In genomic region chr15:61910839-61911369, GRCh38 we compare ENCODE assay signal across 23 cellular contexts.
DNase-seq lines count a peak whose midpoint lies in the region; ATAC-seq, FAIRE-seq and TF ChIP-seq lines count a peak whose summit lies in the region.
"Had no signal": no experiment of that assay in that cellular context is flagged by ENCODE, and none has a peak within 500 bp of the region (broad histone marks: within the 10 kb centered on the region; RNA-seq: fewer than 3 reads in every experiment).

No MANE protein-coding gene starts in this region.

- CTCF ChIA-PET in activated B cell treated with CpG ODN at 0.5 μM for 24 hours (lab: Charles Lee), result no interaction called here

- no peak for FAIRE-seq in D721Med (lab: Jason Lieb, UNC)
- FAIRE-seq: GM12891, HepG2 had no signal

- H3K27ac Mint-ChIP-seq in activated naive CD8-positive, alpha-beta T cell treated with anti-CD3 and anti-CD28 coated beads, Interleukin-2, amount 50 U/mL, for 24 hours, result peak overlapping the region; percentile 37
- H3K27ac Mint-ChIP-seq in activated naive CD8-positive, alpha-beta T cell treated with anti-CD3 and anti-CD28 coated beads for 36 hours, result no peak overlapping the region
- peak overlapping the region; percentile 22 for H3K27ac Mint-ChIP-seq in activated B cell treated with CpG ODN at 0.5 μM for 24 hours
- H3K27ac Mint-ChIP-seq: CD4-positive, CD25-positive, alpha-beta regulatory T cell; H9 had no signal

- TF ChIP-seq CTCF in activated B cell treated with CpG ODN at 0.5 μM for 24 hours (IDR thresholded peaks at IDR 0.05), result no peak
- no peak for TF ChIP-seq CTCF in D721Med (IDR thresholded peaks at IDR 0.05; ENCODE audit: insufficient read depth, missing control alignments)

- H3K4me3 Mint-ChIP-seq in activated naive CD8-positive, alpha-beta T cell treated with anti-CD3 and anti-CD28 coated beads, Interleukin-2, amount 50 U/mL, for 24 hours, result no peak overlapping the region
- no peak overlapping the region for H3K4me3 Mint-ChIP-seq in activated naive CD8-positive, alpha-beta T cell treated with anti-CD3 and anti-CD28 coated beads for 36 hours
- H3K4me3 Mint-ChIP-seq in activated B cell treated with CpG ODN at 0.5 μM for 24 hours, result no peak overlapping the region
- H3K4me3 Mint-ChIP-seq: CD4-positive, CD25-positive, alpha-beta regulatory T cell; H9 had no signal

- no peak for DNase-seq in activated naive CD8-positive, alpha-beta T cell treated with anti-CD3 and anti-CD28 coated beads, Interleukin-2, amount 50 U/mL, for 24 hours
- DNase-seq in activated naive CD8-positive, alpha-beta T cell treated with anti-CD3 and anti-CD28 coated beads for 36 hours, result no peak
- DNase-seq in activated B cell treated with CpG ODN at 0.5 μM for 24 hours (no peak), fibroblast of peridontal ligament (ENCODE audit: extremely low read depth) (peak; percentile 63), smooth muscle cell of the brain vasculature (ENCODE audit: low read depth, low spot score) (peak; percentile 0), COR-L47 (lab: John Stamatoyannopoulos, UW) (no peak), NCI-H446 treated with DMSO at 0.1 percent for 48 hours (lab: John Stamatoyannopoulos, UW) (no peak), D721Med (ENCODE audit: insufficient read length, low spot score) (no peak)
- DNase-seq: Caco-2; CD4-positive, CD25-positive, alpha-beta regulatory T cell; DND-41; H9; KBM-7; MM.1S; NCI-H1048; NCI-H146; NCI-H2029; NCI-H2227 treated with DMSO at 0.1 percent for 48 hours; NCI-H524; NCI-H774; OCI-M1 had no signal

- no peaks in the 10 kb centered on the region for H3K4me1 Mint-ChIP-seq in activated naive CD8-positive, alpha-beta T cell treated with anti-CD3 and anti-CD28 coated beads, Interleukin-2, amount 50 U/mL, for 24 hours
- H3K4me1 Mint-ChIP-seq in activated naive CD8-positive, alpha-beta T cell treated with anti-CD3 and anti-CD28 coated beads for 36 hours, result no peaks in the 10 kb centered on the region
- H3K4me1 Mint-ChIP-seq in activated B cell treated with CpG ODN at 0.5 μM for 24 hours, result no peaks in the 10 kb centered on the region
- H3K4me1 Mint-ChIP-seq: H9 had no signal

- H3K27me3 Mint-ChIP-seq in activated naive CD8-positive, alpha-beta T cell treated with anti-CD3 and anti-CD28 coated beads, Interleukin-2, amount 50 U/mL, for 24 hours, result no peaks in the 10 kb centered on the region
- no peaks in the 10 kb centered on the region for H3K27me3 Mint-ChIP-seq in activated naive CD8-positive, alpha-beta T cell treated with anti-CD3 and anti-CD28 coated beads for 36 hours
- no peaks in the 10 kb centered on the region for H3K27me3 Mint-ChIP-seq in activated B cell treated with CpG ODN at 0.5 μM for 24 hours
- H3K27me3 Mint-ChIP-seq: CD4-positive, CD25-positive, alpha-beta regulatory T cell had no signal

- H3K36me3 Mint-ChIP-seq in activated naive CD8-positive, alpha-beta T cell treated with anti-CD3 and anti-CD28 coated beads, Interleukin-2, amount 50 U/mL, for 24 hours (ENCODE audit: low read depth), result peaks cover 52% of the 10 kb centered on the region
- H3K36me3 Mint-ChIP-seq in activated naive CD8-positive, alpha-beta T cell treated with anti-CD3 and anti-CD28 coated beads for 36 hours, result peaks cover 38% of the 10 kb centered on the region
- peaks cover 77% of the 10 kb centered on the region for H3K36me3 Mint-ChIP-seq in activated B cell treated with CpG ODN at 0.5 μM for 24 hours (ENCODE audit: low read depth)

- POLR2A ChIA-PET in activated B cell treated with CpG ODN at 0.5 μM for 24 hours (lab: Charles Lee), result no interaction called here

- intact Hi-C loops in activated B cell treated with CpG ODN at 0.5 μM for 24 hours (cut with micrococcal nuclease), result no loop called here

- H3K9me3 Mint-ChIP-seq in activated naive CD8-positive, alpha-beta T cell treated with anti-CD3 and anti-CD28 coated beads, Interleukin-2, amount 50 U/mL, for 24 hours, result no peaks in the 10 kb centered on the region
- no peaks in the 10 kb centered on the region for H3K9me3 Mint-ChIP-seq in activated naive CD8-positive, alpha-beta T cell treated with anti-CD3 and anti-CD28 coated beads for 36 hours
- no peaks in the 10 kb centered on the region for H3K9me3 Mint-ChIP-seq in activated B cell treated with CpG ODN at 0.5 μM for 24 hours
- H3K9me3 Mint-ChIP-seq: H9 had no signal

- no peak for ATAC-seq in activated naive CD8-positive, alpha-beta T cell treated with anti-CD3 and anti-CD28 coated beads, Interleukin-2, amount 50 U/mL, for 24 hours
- no peak for ATAC-seq in activated B cell treated with CpG ODN at 0.5 μM for 24 hours (ENCODE audit: low read depth)
- ATAC-seq: HepG2 had no signal

Comparison
In these comparisons a context has a peak if more than half of its experiments do, and no peak if none do; other contexts are left out.
1. DNase-seq: peak in fibroblast of peridontal ligament (single experiment) and smooth muscle cell of the brain vasculature (single experiment); none in activated naive CD8-positive, alpha-beta T cell treated with anti-CD3 and anti-CD28 coated beads, Interleukin-2, amount 50 U/mL, for 24 hours (single experiment), activated naive CD8-positive, alpha-beta T cell treated with anti-CD3 and anti-CD28 coated beads for 36 hours (single experiment), activated B cell treated with CpG ODN at 0.5 μM for 24 hours (single experiment), COR-L47 (single experiment), NCI-H446 treated with DMSO at 0.1 percent for 48 hours (single experiment) and D721Med (single experiment).